ENCODE assay signal across 8 cellular contexts in genomic region chr6:4762294-4762693, GRCh38.
"Had no signal": no experiment of that assay in that cellular context is flagged by ENCODE, and none has a peak within 500 bp of the region (broad histone marks: within the 10 kb centered on the region; RNA-seq: fewer than 3 reads in every experiment).

No MANE protein-coding gene starts in this region.

- H3K4me3 ChIP-seq: GM23338 had no signal

- FAIRE-seq: H1, H54, HepG2 had no signal

- H3K27ac ChIP-seq: HL-60 had no signal

- DNase-seq: H9, HCEC 1CT, HFFc6 had no signal
